17 cellular contexts compared by ENCODE assay signal in the genomic region with DNA sequence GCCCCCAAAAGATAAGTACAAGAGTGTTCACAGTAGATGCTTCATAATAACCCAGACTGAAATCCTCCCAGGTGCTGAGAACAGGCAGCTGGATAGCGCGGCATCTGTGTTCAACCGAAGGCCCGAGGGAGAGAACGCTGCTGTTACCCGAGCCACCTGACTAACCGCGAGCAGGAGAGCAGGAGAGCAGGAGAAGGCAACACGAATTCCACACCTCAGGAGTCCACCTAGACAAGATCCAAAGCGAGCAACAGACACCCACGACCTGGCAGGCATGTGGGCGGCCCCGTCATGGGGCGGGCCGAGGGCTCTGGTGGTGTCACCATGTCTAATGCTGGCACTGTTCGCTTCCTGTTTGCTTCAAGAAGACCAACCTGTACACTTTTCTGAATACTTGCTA. TPM values are rescaled to one million over a fixed set of nuclear protein-coding genes. Genes with fewer than 3 reads are reported as not detected.
"Had no signal": no experiment of that assay in that cellular context is flagged by ENCODE, and none has a peak within 500 bp of the region (broad histone marks: within the 10 kb centered on the region; RNA-seq: fewer than 3 reads in every experiment).

No MANE protein-coding gene starts in this region.

- DNase-seq: activated CD4-positive, alpha-beta memory T cell treated with anti-CD3 and anti-CD28 coated beads for 36 hours; activated CD4-positive, alpha-beta T cell treated with anti-CD3 and anti-CD28 coated beads for 1 hour; activated gamma-delta T cell treated with Interleukin-2 at 50 U/mL for 16 hours; activated T-cell treated with anti-CD3 and anti-CD28 coated beads, Interleukin-2, amount 50 U/mL, for 48 hours; effector CD4-positive, alpha-beta T cell; mammary epithelial cell; natural killer cell; stimulated activated CD4-positive, alpha-beta T cell treated with anti-CD3 and anti-CD28 coated beads, Interleukin-15, amount 100 ng/mL, for 24 hours; stimulated activated CD4-positive, alpha-beta T cell treated with anti-CD3 and anti-CD28 coated beads, Interleukin-4, amount 100 ng/mL, for 4 hours; stimulated activated naive CD8-positive, alpha-beta T cell treated with anti-CD3 and anti-CD28 coated beads, Interleukin-15, amount 100 ng/mL, for 72 hours; T-helper 9 cell; testis; uterus had no signal

- H3K27me3 ChIP-seq: ascending aorta, testis, uterus had no signal

- H3K9me3 Mint-ChIP-seq: activated CD4-positive, alpha-beta memory T cell treated with anti-CD3 and anti-CD28 coated beads for 36 hours; natural killer cell; stimulated activated naive CD8-positive, alpha-beta T cell treated with anti-CD3 and anti-CD28 coated beads, Interleukin-15, amount 100 ng/mL, for 72 hours had no signal

- ATAC-seq: natural killer cell; stimulated activated naive CD8-positive, alpha-beta T cell treated with anti-CD3 and anti-CD28 coated beads, Interleukin-15, amount 100 ng/mL, for 72 hours had no signal

- H3K4me1 Mint-ChIP-seq: natural killer cell; stimulated activated naive CD8-positive, alpha-beta T cell treated with anti-CD3 and anti-CD28 coated beads, Interleukin-15, amount 100 ng/mL, for 72 hours had no signal

- H3K4me3 Mint-ChIP-seq: activated CD4-positive, alpha-beta memory T cell treated with anti-CD3 and anti-CD28 coated beads for 36 hours; natural killer cell; stimulated activated naive CD8-positive, alpha-beta T cell treated with anti-CD3 and anti-CD28 coated beads, Interleukin-15, amount 100 ng/mL, for 72 hours had no signal

- H3K36me3 ChIP-seq: uterus had no signal

- H3K9me3 ChIP-seq: ascending aorta, testis, uterus had no signal

- H3K27ac ChIP-seq: ascending aorta, coronary artery, testis had no signal

- H3K4me1 ChIP-seq: ascending aorta, testis, uterus had no signal

- H3K27me3 Mint-ChIP-seq: activated CD4-positive, alpha-beta memory T cell treated with anti-CD3 and anti-CD28 coated beads for 36 hours; stimulated activated naive CD8-positive, alpha-beta T cell treated with anti-CD3 and anti-CD28 coated beads, Interleukin-15, amount 100 ng/mL, for 72 hours had no signal

- H3K27ac Mint-ChIP-seq: activated CD4-positive, alpha-beta memory T cell treated with anti-CD3 and anti-CD28 coated beads for 36 hours; stimulated activated naive CD8-positive, alpha-beta T cell treated with anti-CD3 and anti-CD28 coated beads, Interleukin-15, amount 100 ng/mL, for 72 hours had no signal

- H3K4me3 ChIP-seq: ascending aorta, coronary artery, testis, uterus had no signal

RNA-seq across cellular contexts. Expression of a gene that starts 49.7 kb away (rescaled TPM):
- total RNA-seq: omental fat pad, pulmonary artery endothelial cell had no signal
- polyA plus RNA-seq: mammary epithelial cell had no signal
